In genomic region chr5:174235226-174235992, GRCh38 we compare ENCODE assay signal across 21 cellular contexts.
DNase-seq lines count a peak whose midpoint lies in the region; ATAC-seq and TF ChIP-seq lines count a peak whose summit lies in the region.
"Had no signal": no experiment of that assay in that cellular context is flagged by ENCODE, and none has a peak within 500 bp of the region (broad histone marks: within the 10 kb centered on the region; RNA-seq: fewer than 3 reads in every experiment).

No MANE protein-coding gene starts in this region.

- DNase-seq in AG10803 (ENCODE audit: low read depth) (peak; percentile 23), RPMI7951 (ENCODE audit: low read depth) (peak; percentile 66), fibroblast of mammary gland (ENCODE audit: low read depth) (peak; percentile 16), putamen (ENCODE audit: low spot score) (peak; percentile 84), NCI-H128 (lab: John Stamatoyannopoulos, UW; ENCODE audit: unreplicated experiment) (no peak), ureter (ENCODE audit: low spot score) (no peak)
- DNase-seq: ACHN; BE2C; Calu3; CD4-positive, alpha-beta memory T cell; DMS53; NCI-H1048; NCI-H187; NCI-H226; NK-92 treated with Interleukin-12 subunit alpha and Interleukin-12 subunit beta, amount 100 ng/mL, for 24 hours; OCI-M1; RPMI8226; SIG-M5 had no signal

- H3K4me3 ChIP-seq in AG10803 (ENCODE audit: low read length) (no peak overlapping the region), fibroblast of mammary gland (ENCODE audit: control insufficient read depth, low read depth, low read length) (no peak overlapping the region)
- H3K4me3 ChIP-seq: GM23338, K562 had no signal

- ATAC-seq in GM21786 (IDR thresholded peaks at IDR 0.05; ENCODE audit: unreplicated experiment), result no peak
- ATAC-seq: GM23338, K562 had no signal

- TF ChIP-seq CTCF in AG10803 (conservative IDR thresholded peaks at IDR 0.05; ENCODE audit: low read length) (no peak), fibroblast of mammary gland (conservative IDR thresholded peaks at IDR 0.05; ENCODE audit: control insufficient read depth, insufficient read depth, low read depth, low read length) (no peak)

Comparison
In these comparisons a context has a peak if more than half of its experiments do, and no peak if none do; other contexts are left out.
1. DNase-seq: peak in AG10803 (single experiment), RPMI7951 (single experiment), fibroblast of mammary gland (single experiment) and putamen (single experiment); none in NCI-H128 (single experiment) and ureter (single experiment).